Comparison of ENCODE assay signal across 8 cellular contexts in genomic region chr14:59126714-59127436, GRCh38.
A peak's percentile ranks its signal among the peaks of the same experiment; 100 is the strongest.
DNase-seq lines count a peak whose midpoint lies in the region; ATAC-seq, FAIRE-seq and TF ChIP-seq lines count a peak whose summit lies in the region.

No MANE protein-coding gene starts in this region.

- no peak overlapping the region for H3K4me3 Mint-ChIP-seq in T-helper 2 cell treated with Interferon-gamma antibody and Interleukin-4, amounts not matched to agents 5 μg/mL and 100 μg/mL, for 36 hours

- no peaks in the 10 kb centered on the region for H3K9me3 ChIP-seq in endothelial cell of umbilical vein (replicated peaks; ENCODE audit: control insufficient read depth, insufficient read depth, low read length)

- H3K4me1 Mint-ChIP-seq in T-helper 2 cell treated with Interferon-gamma antibody and Interleukin-4, amounts not matched to agents 5 μg/mL and 100 μg/mL, for 36 hours (ENCODE audit: low read depth): peaks cover 3% of the 10 kb centered on the region

- H3K4me1 ChIP-seq in endothelial cell of umbilical vein (ENCODE audit: control insufficient read depth, extremely low read depth, insufficient read depth, low read length): no peaks in the 10 kb centered on the region

- intact Hi-C loops in endothelial cell of umbilical vein (cut with micrococcal nuclease): loop anchor here (1.0 to 2.0 kb wide), 5 partner anchors 62 to 449 kb away; partner anchors contain the start of genes CCDC175, DAAM1, JKAMP and L3HYPDH

- DNase-seq in T-helper 2 cell (peak in 3 of 5 experiments; percentile 6 to 52 (median 26)), NCI-H1105 treated with DMSO at 0.1 percent for 48 hours (lab: John Stamatoyannopoulos, UW) (peak; percentile 81), SW 1271 (lab: John Stamatoyannopoulos, UW) (peak; percentile 15 to 77), endothelial cell of umbilical vein (ENCODE audit: low read depth, low spot score) (peak; percentile 64), midbrain (lab: John Stamatoyannopoulos, UW) (peak; percentile 66), T1000 (lab: John Stamatoyannopoulos, UW) (no peak)
- no peak for DNase-seq in T-helper 2 cell treated with Interferon-gamma antibody and Interleukin-4, amounts not matched to agents 5 μg/mL and 100 μg/mL, for 36 hours (ENCODE audit: low spot score)

- POLR2A ChIA-PET in endothelial cell of umbilical vein (lab: Charles Lee): no interaction called here

- no peaks in the 10 kb centered on the region for H3K9me3 Mint-ChIP-seq in T-helper 2 cell treated with Interferon-gamma antibody and Interleukin-4, amounts not matched to agents 5 μg/mL and 100 μg/mL, for 36 hours

- dilution Hi-C loops in endothelial cell of umbilical vein (cut with MboI; ENCODE audit: extremely low pct_ligation_motif_present, low sequenced_read_pairs): no loop called here

- H3K4me3 ChIP-seq in endothelial cell of umbilical vein (replicated peaks in 1 of 3; ENCODE audit: insufficient read depth in 1 of 3, low read depth in 1 of 3, low read length in 3 of 3): no peak overlapping the region

- H3K27ac Mint-ChIP-seq in T-helper 2 cell treated with Interferon-gamma antibody and Interleukin-4, amounts not matched to agents 5 μg/mL and 100 μg/mL, for 36 hours: no peak overlapping the region

- H3K79me2 ChIP-seq in endothelial cell of umbilical vein (ENCODE audit: control insufficient read depth, insufficient read depth, low read length): no peaks in the 10 kb centered on the region

- H2AFZ ChIP-seq in endothelial cell of umbilical vein (ENCODE audit: low read depth, low read length): no peak overlapping the region

- no peak overlapping the region for H3K4me2 ChIP-seq in endothelial cell of umbilical vein (ENCODE audit: insufficient read depth, low read length)

- peaks cover 23% of the 10 kb centered on the region for H3K27me3 Mint-ChIP-seq in T-helper 2 cell treated with Interferon-gamma antibody and Interleukin-4, amounts not matched to agents 5 μg/mL and 100 μg/mL, for 36 hours (ENCODE audit: low read depth)

- TF ChIP-seq CTCF in endothelial cell of umbilical vein (IDR thresholded peaks at IDR 0.05; ENCODE audit: extremely low read depth in 1 of 2, insufficient read depth in 1 of 2, low read depth in 1 of 2, low read length in 2 of 2): peak; percentile 58 to 60

- peak; percentile 83 for ATAC-seq in GM21786 (IDR thresholded peaks at IDR 0.05; ENCODE audit: unreplicated experiment)

- CTCF ChIA-PET in endothelial cell of umbilical vein (lab: Charles Lee): interaction anchor here (1.2 to 7.7 kb wide), 6 partner anchors 281 to 625 kb away, joined by 3 to 91 read pairs (median 12); partner anchors contain the start of gene CCDC175

- no peaks in the 10 kb centered on the region for H3K36me3 Mint-ChIP-seq in T-helper 2 cell treated with Interferon-gamma antibody and Interleukin-4, amounts not matched to agents 5 μg/mL and 100 μg/mL, for 36 hours (ENCODE audit: low read depth)

- H3K9me1 ChIP-seq in endothelial cell of umbilical vein (replicated peaks; ENCODE audit: control insufficient read depth, extremely low read depth, insufficient read depth, low read length): no peaks in the 10 kb centered on the region

- TF ChIP-seq POLR2A in endothelial cell of umbilical vein (IDR thresholded peaks at IDR 0.05; ENCODE audit: low read depth, low read length): no peak

- peak; percentile 76 for FAIRE-seq in endothelial cell of umbilical vein (lab: Jason Lieb, UNC)

- no TSS peak for BruUV-seq in endothelial cell of umbilical vein (replicated peaks; lab: Mats Ljungman, UMichigan)

- H3K36me3 ChIP-seq in endothelial cell of umbilical vein (ENCODE audit: control insufficient read depth in 2 of 2, extremely low read depth in 1 of 2, insufficient read depth in 2 of 2, low read length in 2 of 2): no peaks in the 10 kb centered on the region

- H3K27ac ChIP-seq in endothelial cell of umbilical vein (ENCODE audit: insufficient read depth, low read depth, low read length): no peak overlapping the region

- no peak overlapping the region for H3K9ac ChIP-seq in endothelial cell of umbilical vein (replicated peaks; ENCODE audit: extremely low read depth, insufficient read depth, low read length)

- no peaks in the 10 kb centered on the region for H4K20me1 ChIP-seq in endothelial cell of umbilical vein (replicated peaks; ENCODE audit: control insufficient read depth, extremely low read depth, insufficient read depth, low read length)

- peaks cover 5 to 6% of the 10 kb centered on the region in 2 experiments for H3K27me3 ChIP-seq in endothelial cell of umbilical vein (ENCODE audit: control insufficient read depth in 2 of 2, insufficient read depth in 2 of 2, low read length in 2 of 2)

TF ChIP-seq in endothelial cell of umbilical vein, 7 proteins besides CTCF, POLR2A, EP300 and RAD21:
- TF ChIP-seq JUN (IDR thresholded peaks at IDR 0.05; ENCODE audit: borderline replicate concordance, insufficient read depth, insufficient read length, low read depth) (no peak), GATA2 (IDR thresholded peaks at IDR 0.05; ENCODE audit: insufficient read depth, insufficient read length, low read depth, low read length) (no peak), EZH2 (IDR thresholded peaks at IDR 0.05; ENCODE audit: borderline replicate concordance, low read depth, low read length, severe bottlenecking) (no peak), MAX (IDR thresholded peaks at IDR 0.05; ENCODE audit: insufficient read depth, insufficient read length) (no peak), MYC (IDR thresholded peaks at IDR 0.05; ENCODE audit: low read depth, low read length) (no peak), FOS (IDR thresholded peaks at IDR 0.05; ENCODE audit: borderline replicate concordance, insufficient read depth, low read length) (no peak), POLR2AphosphoS5 (IDR thresholded peaks at IDR 0.05; ENCODE audit: insufficient read depth, low read depth, low read length) (no peak)

Comparison
In these comparisons a context has a peak if more than half of its experiments do, and no peak if none do; other contexts are left out.
1. DNase-seq: peak in T-helper 2 cell (3 of 5), NCI-H1105 treated with DMSO at 0.1 percent for 48 hours (single experiment), SW 1271 (2 of 2), endothelial cell of umbilical vein (single experiment) and midbrain (single experiment); none in T-helper 2 cell treated with Interferon-gamma antibody and Interleukin-4, amounts not matched to agents 5 μg/mL and 100 μg/mL, for 36 hours (single experiment) and T1000 (single experiment).